ENCODE assay signal across 21 cellular contexts in genomic region chr11:134843020-134843419, GRCh38.
DNase-seq lines count a peak whose midpoint lies in the region; ATAC-seq, FAIRE-seq and TF ChIP-seq lines count a peak whose summit lies in the region.
"Had no signal": no experiment of that assay in that cellular context is flagged by ENCODE, and none has a peak within 500 bp of the region (broad histone marks: within the 10 kb centered on the region; RNA-seq: fewer than 3 reads in every experiment).

No MANE protein-coding gene starts in this region.

- H3K79me2 ChIP-seq in HepG2 (ENCODE audit: insufficient read depth, low read length) = no peaks in the 10 kb centered on the region

- H3K27me3 Mint-ChIP-seq in activated CD4-positive, alpha-beta memory T cell treated with anti-CD3 and anti-CD28 coated beads, Interleukin-2, amount 10 ng/mL, durations not matched to agents 7 days and 5 days = no peaks in the 10 kb centered on the region
- peaks cover 16% of the 10 kb centered on the region for H3K27me3 Mint-ChIP-seq in activated CD4-positive, alpha-beta memory T cell treated with anti-CD3 and anti-CD28 coated beads for 36 hours
- peaks cover 2% of the 10 kb centered on the region for H3K27me3 Mint-ChIP-seq in osteocyte (ENCODE audit: unreplicated experiment)

- H3K9me3 ChIP-seq in HepG2 (ENCODE audit: low read length) (no peaks in the 10 kb centered on the region), right lobe of liver (no peaks in the 10 kb centered on the region), pancreas (no peaks in the 10 kb centered on the region)

- no peak overlapping the region for H3K4me3 Mint-ChIP-seq in activated CD4-positive, alpha-beta memory T cell treated with anti-CD3 and anti-CD28 coated beads, Interleukin-2, amount 10 ng/mL, durations not matched to agents 7 days and 5 days
- no peak overlapping the region for H3K4me3 Mint-ChIP-seq in activated CD4-positive, alpha-beta memory T cell treated with anti-CD3 and anti-CD28 coated beads for 36 hours
- H3K4me3 Mint-ChIP-seq in osteocyte (ENCODE audit: unreplicated experiment) = no peak overlapping the region
- H3K4me3 Mint-ChIP-seq: B cell; CD4-positive, alpha-beta memory T cell had no signal

- no peaks in the 10 kb centered on the region for H3K36me3 ChIP-seq in HepG2 (replicated peaks in 1 of 2; ENCODE audit: control insufficient read depth in 1 of 2, insufficient read depth in 2 of 2, low read length in 2 of 2)
- H3K36me3 ChIP-seq in right lobe of liver = no peaks in the 10 kb centered on the region
- H3K36me3 ChIP-seq in pancreas = no peaks in the 10 kb centered on the region

- CTCF ChIA-PET in activated CD4-positive, alpha-beta memory T cell treated with anti-CD3 and anti-CD28 coated beads, Interleukin-2, amount 10 ng/mL, durations not matched to agents 7 days and 5 days (lab: Charles Lee) = no interaction called here
- CTCF ChIA-PET in activated CD4-positive, alpha-beta memory T cell treated with anti-CD3 and anti-CD28 coated beads for 36 hours (lab: Charles Lee) = no interaction called here
- CTCF ChIA-PET in HepG2 (lab: Yijun Ruan, JAX; ENCODE audit: low intra/inter-chr PET ratio, low total read pairs) = no interaction called here

- TF ChIP-seq EP300 in HepG2 (IDR thresholded peaks at IDR 0.05; ENCODE audit: low read depth in 2 of 2, low read length in 2 of 2) (no peak), HepG2 (CRISPR knock-in tag; IDR thresholded peaks at IDR 0.05; ENCODE audit: borderline replicate concordance) (no peak)

- BruUV-seq in HepG2 (replicated peaks; lab: Mats Ljungman, UMichigan) = no TSS peak

- FAIRE-seq in HepG2 (lab: Jason Lieb, UNC) (no peak), pancreas (lab: Jason Lieb, UNC) (no peak)
- FAIRE-seq: A204.1, GM12891 had no signal

- no peaks in the 10 kb centered on the region for H3K4me1 Mint-ChIP-seq in activated CD4-positive, alpha-beta memory T cell treated with anti-CD3 and anti-CD28 coated beads, Interleukin-2, amount 10 ng/mL, durations not matched to agents 7 days and 5 days
- no peaks in the 10 kb centered on the region for H3K4me1 Mint-ChIP-seq in activated CD4-positive, alpha-beta memory T cell treated with anti-CD3 and anti-CD28 coated beads for 36 hours (ENCODE audit: low read depth)
- no peaks in the 10 kb centered on the region for H3K4me1 Mint-ChIP-seq in osteocyte (ENCODE audit: unreplicated experiment)
- H3K4me1 Mint-ChIP-seq: B cell; CD4-positive, alpha-beta memory T cell had no signal

- POLR2A ChIA-PET in activated CD4-positive, alpha-beta memory T cell treated with anti-CD3 and anti-CD28 coated beads, Interleukin-2, amount 10 ng/mL, durations not matched to agents 7 days and 5 days (lab: Charles Lee) = no interaction called here
- POLR2A ChIA-PET in activated CD4-positive, alpha-beta memory T cell treated with anti-CD3 and anti-CD28 coated beads for 36 hours (lab: Charles Lee) = no interaction called here
- POLR2A ChIA-PET in HepG2 (lab: Yijun Ruan, JAX) = no interaction called here

- H3K27ac Mint-ChIP-seq in activated CD4-positive, alpha-beta memory T cell treated with anti-CD3 and anti-CD28 coated beads, Interleukin-2, amount 10 ng/mL, durations not matched to agents 7 days and 5 days = no peak overlapping the region
- H3K27ac Mint-ChIP-seq in activated CD4-positive, alpha-beta memory T cell treated with anti-CD3 and anti-CD28 coated beads for 36 hours = no peak overlapping the region
- no peak overlapping the region for H3K27ac Mint-ChIP-seq in osteocyte (ENCODE audit: unreplicated experiment)
- H3K27ac Mint-ChIP-seq: B cell; CD4-positive, alpha-beta memory T cell had no signal

- intact Hi-C loops in activated CD4-positive, alpha-beta memory T cell treated with anti-CD3 and anti-CD28 coated beads for 36 hours (cut with micrococcal nuclease) = no loop called here
- intact Hi-C loops in HepG2 (cut with micrococcal nuclease; ENCODE audit: unreplicated experiment) (no loop called here), right lobe of liver (cut with DNase I) (no loop called here), pancreas (cut with DNase I) (no loop called here)

- no peaks in the 10 kb centered on the region for H3K9me3 Mint-ChIP-seq in activated CD4-positive, alpha-beta memory T cell treated with anti-CD3 and anti-CD28 coated beads, Interleukin-2, amount 10 ng/mL, durations not matched to agents 7 days and 5 days
- H3K9me3 Mint-ChIP-seq in activated CD4-positive, alpha-beta memory T cell treated with anti-CD3 and anti-CD28 coated beads for 36 hours = no peaks in the 10 kb centered on the region
- no peaks in the 10 kb centered on the region for H3K9me3 Mint-ChIP-seq in osteocyte (ENCODE audit: unreplicated experiment)

- H3K4me2 ChIP-seq in HepG2 (ENCODE audit: low read depth, low read length) = no peak overlapping the region

- 19% methylated on average over 1 of the region's 8 CpGs for WGBS in HepG2 (ENCODE audit: low lambda C conversion rate)
- 73% methylated on average over 3 of the region's 8 CpGs for whole genome bisulfite sequencing in right lobe of liver (ENCODE audit: insufficient coverage, low coverage, low lambda C conversion rate, missing lambda C conversion rate)
- WGBS in pancreas, 2 donors = 56 to 68% methylated on average over 8 of the region's 8 CpGs

- H3K9ac ChIP-seq in HepG2 (ENCODE audit: insufficient read depth, low read depth, low read length) = no peak overlapping the region

- peaks cover 9 to 36% of the 10 kb centered on the region in 2 experiments; a peak in 4 of 5 replicates for H3K27me3 ChIP-seq in HepG2 (ENCODE audit: control insufficient read depth in 1 of 2, insufficient read depth in 2 of 2, low read length in 2 of 2)
- H3K27me3 ChIP-seq in right lobe of liver = no peaks in the 10 kb centered on the region
- peaks cover 0 to 11% (median 0%) of the 10 kb centered on the region in 4 donors for H3K27me3 ChIP-seq in pancreas

- ATAC-seq in HepG2 (no peak), right lobe of liver (no peak), pancreas (no peak), omental fat pad (ENCODE audit: low FRiP score) (no peak)

- H3K4me3 ChIP-seq in HepG2 (replicated peaks in 1 of 3; ENCODE audit: insufficient read depth in 1 of 3, low read depth in 2 of 3, low read length in 3 of 3) (no peak overlapping the region), right lobe of liver (no peak overlapping the region), pancreas (no peak overlapping the region)

- TF ChIP-seq RAD21 in HepG2 (CRISPR knock-in tag; IDR thresholded peaks at IDR 0.05) = no peak

- H2AFZ ChIP-seq in HepG2 (ENCODE audit: low read length) = no peak overlapping the region

- no peaks in the 10 kb centered on the region for H3K4me1 ChIP-seq in HepG2 (ENCODE audit: insufficient read depth, low read length)
- no peaks in the 10 kb centered on the region for H3K4me1 ChIP-seq in right lobe of liver
- no peaks in the 10 kb centered on the region for H3K4me1 ChIP-seq in pancreas

- no peak overlapping the region for H3K27ac ChIP-seq in HepG2 (ENCODE audit: extremely low read length, insufficient read depth, low read length)
- H3K27ac ChIP-seq in right lobe of liver = no peak overlapping the region
- H3K27ac ChIP-seq in pancreas = no peak overlapping the region
- H3K27ac ChIP-seq: 22Rv1 had no signal

- peak; percentile 8 for DNase-seq in activated CD4-positive, alpha-beta memory T cell treated with anti-CD3 and anti-CD28 coated beads, Interleukin-2, amount 10 ng/mL, durations not matched to agents 7 days and 5 days
- DNase-seq in activated CD4-positive, alpha-beta memory T cell treated with anti-CD3 and anti-CD28 coated beads for 36 hours = no peak
- DNase-seq in HepG2 (ENCODE audit: low spot score) (no peak), right lobe of liver (no peak), osteocyte (ENCODE audit: extremely low spot score, unreplicated experiment) (peak; percentile 67), pancreas (no peak), omental fat pad (ENCODE audit: low spot score) (no peak)
- DNase-seq: C1 segment of cervical spinal cord; Calu3; CD4-positive, alpha-beta memory T cell; COR-L47; DMS53; DMS79 treated with DMSO at 0.1 percent for 48 hours; GF-D8; GOT3; H7; HCEC 1CT had no signal

- no peaks in the 10 kb centered on the region for H3K36me3 Mint-ChIP-seq in activated CD4-positive, alpha-beta memory T cell treated with anti-CD3 and anti-CD28 coated beads, Interleukin-2, amount 10 ng/mL, durations not matched to agents 7 days and 5 days (ENCODE audit: low read depth)
- no peaks in the 10 kb centered on the region for H3K36me3 Mint-ChIP-seq in activated CD4-positive, alpha-beta memory T cell treated with anti-CD3 and anti-CD28 coated beads for 36 hours
- no peaks in the 10 kb centered on the region for H3K36me3 Mint-ChIP-seq in osteocyte (ENCODE audit: unreplicated experiment)
- H3K36me3 Mint-ChIP-seq: CD4-positive, alpha-beta memory T cell had no signal

- in situ Hi-C loops in HepG2 (cut with HindIII; ENCODE audit: extremely low pct_ligation_motif_present, low pct_unique_long_range_greater_than_20kb) = no loop called here

- no peak for TF ChIP-seq POLR2A in HepG2 (IDR thresholded peaks at IDR 0.05; ENCODE audit: insufficient read depth in 1 of 2, low read depth in 2 of 2, low read length in 2 of 2)
- no peak for TF ChIP-seq POLR2A in right lobe of liver (IDR thresholded peaks at IDR 0.05)

- H4K20me1 ChIP-seq in HepG2 (ENCODE audit: insufficient read depth, low read length) = no peaks in the 10 kb centered on the region

- TF ChIP-seq CTCF in HepG2 (CRISPR knock-in tag; IDR thresholded peaks at IDR 0.05) (no peak), right lobe of liver (IDR thresholded peaks at IDR 0.05) (no peak), osteocyte (IDR thresholded peaks at IDR 0.05) (no peak), pancreas (IDR thresholded peaks at IDR 0.05) (no peak), omental fat pad (IDR thresholded peaks at IDR 0.05) (no peak)

TF ChIP-seq in HepG2, 621 proteins besides CTCF, POLR2A, EP300 and RAD21:
- TF ChIP-seq STAG1 (CRISPR knock-in tag; IDR thresholded peaks at IDR 0.05) = no peak
- TF ChIP-seq MNT (IDR thresholded peaks at IDR 0.05) = peak; percentile 88

Comparison
In these comparisons a context has a peak if more than half of its experiments do, and no peak if none do; other contexts are left out.
1. DNase-seq: peak in activated CD4-positive, alpha-beta memory T cell treated with anti-CD3 and anti-CD28 coated beads, Interleukin-2, amount 10 ng/mL, durations not matched to agents 7 days and 5 days (single experiment) and osteocyte (single experiment); none in activated CD4-positive, alpha-beta memory T cell treated with anti-CD3 and anti-CD28 coated beads for 36 hours (single experiment), HepG2 (single experiment), right lobe of liver (0 of 3), pancreas (0 of 6) and omental fat pad (single experiment).